ENCODE assay signal across 27 cellular contexts in genomic region chr3:131357275-131357674, GRCh38.
"Had no signal": no experiment of that assay in that cellular context is flagged by ENCODE, and none has a peak within 500 bp of the region (broad histone marks: within the 10 kb centered on the region; RNA-seq: fewer than 3 reads in every experiment).

No MANE protein-coding gene starts in this region.

- DNase-seq: stimulated activated CD4-positive, alpha-beta T cell treated with anti-CD3 and anti-CD28 coated beads, Interleukin-2, amount 100 ng/mL, for 48 hours; stimulated activated CD4-positive, alpha-beta T cell treated with anti-CD3 and anti-CD28 coated beads, Interleukin-4, amount 100 ng/mL, for 1 hour; stimulated activated CD4-positive, alpha-beta T cell treated with anti-CD3 and anti-CD28 coated beads, Interleukin-4, amount 100 ng/mL, for 24 hours; stimulated activated CD4-positive, alpha-beta T cell treated with anti-CD3 and anti-CD28 coated beads, Interleukin-4, amount 100 ng/mL, for 4 hours; stimulated activated CD8-positive, alpha-beta memory T cell treated with anti-CD3 and anti-CD28 coated beads, Interleukin-4, amount 100 ng/mL, for 48 hours; stimulated activated naive B cell treated with anti-CD40 and anti-IgM and Interleukin-4, amounts not matched to agents 10 μg/mL and 1 μg/mL and 100 μg/mL, for 72 hours; stimulated activated naive CD4-positive, alpha-beta T cell; stimulated activated naive CD4-positive, alpha-beta T cell treated with Interleukin-2 at 50 U/mL for 16 hours; stimulated activated naive CD8-positive, alpha-beta T cell treated with anti-CD3 and anti-CD28 coated beads, Interleukin-15, amount 100 ng/mL, for 72 hours; stimulated activated naive CD8-positive, alpha-beta T cell treated with anti-CD3 and anti-CD28 coated beads, Interleukin-15, Interleukin-2, amounts not matched to agents 100 U/mL and 50 U/mL, for 24 hours; stomach; substantia nigra; testis; thyroid gland; tibial artery; transverse colon; trophoblast cell; upper lobe of left lung; upper lobe of right lung; uterus had no signal

- H3K4me3 ChIP-seq: stomach, suprapubic skin, testis, thoracic aorta, thyroid gland, tibial artery, tibial nerve, transverse colon, upper lobe of left lung, upper lobe of right lung, uterus, vagina had no signal

- FAIRE-seq: urothelium cell line had no signal

- H3K9me3 ChIP-seq: stomach, suprapubic skin, testis, thoracic aorta, thyroid gland, tibial artery, tibial nerve, transverse colon, upper lobe of left lung, upper lobe of right lung, uterus, vagina had no signal

- ATAC-seq: stimulated activated effector memory CD8-positive, alpha-beta T cell treated with anti-CD3 and anti-CD28 coated beads, Interleukin-12 subunit alpha, Interleukin-12 subunit beta, amount 100 ng/mL, for 72 hours; stimulated activated memory B cell treated with anti-CD40 and anti-IgM and Interleukin-4, amounts not matched to agents 10 μg/mL and 1 μg/mL and 100 μg/mL, for 72 hours; stimulated activated naive B cell treated with anti-CD40 and anti-IgM and Interleukin-4, amounts not matched to agents 10 μg/mL and 1 μg/mL and 100 μg/mL, for 72 hours; stimulated activated naive CD8-positive, alpha-beta T cell treated with anti-CD3 and anti-CD28 coated beads, Interleukin-15, Interleukin-2, amounts not matched to agents 100 U/mL and 50 U/mL, for 24 hours; upper lobe of right lung had no signal

- H3K4me1 ChIP-seq: testis, uterus had no signal

- H3K36me3 ChIP-seq: stomach, suprapubic skin, thoracic aorta, thyroid gland, tibial artery, tibial nerve, transverse colon, upper lobe of left lung, upper lobe of right lung, uterus, vagina had no signal

- H3K27ac ChIP-seq: stomach, suprapubic skin, testis, thoracic aorta, thyroid gland, tibial artery, tibial nerve, transverse colon, upper lobe of left lung, upper lobe of right lung, uterus, vagina had no signal

- H3K27me3 ChIP-seq: stomach, suprapubic skin, testis, thyroid gland, tibial artery, tibial nerve, transverse colon, upper lobe of left lung, upper lobe of right lung, uterus, vagina had no signal
